Comparison of ENCODE assay signal across 13 cellular contexts in genomic region chr6:4356899-4357659, GRCh38.
A peak's percentile ranks its signal among the peaks of the same experiment; 100 is the strongest.
DNase-seq lines count a peak whose midpoint lies in the region; ATAC-seq and TF ChIP-seq lines count a peak whose summit lies in the region.
"Had no signal": no experiment of that assay in that cellular context is flagged by ENCODE, and none has a peak within 500 bp of the region (broad histone marks: within the 10 kb centered on the region; RNA-seq: fewer than 3 reads in every experiment).

No MANE protein-coding gene starts in this region.

- H3K4me1 Mint-ChIP-seq in nephron progenitor cell: peaks cover 47% of the 10 kb centered on the region

- H3K4me1 ChIP-seq in heart right ventricle: peaks cover 2 to 26% (median 21%) of the 10 kb centered on the region in 9 donors
- peaks cover 18 to 31% (median 26%) of the 10 kb centered on the region in 4 donors for H3K4me1 ChIP-seq in esophagus muscularis mucosa
- H3K4me1 ChIP-seq in vagina: peaks cover 33% of the 10 kb centered on the region
- H3K4me1 ChIP-seq: prostate gland had no signal

- 64 to 76% methylated on average over 7 of the region's 7 CpGs for WGBS in heart right ventricle, 2 donors
- 81% methylated on average over 7 of the region's 7 CpGs for WGBS in esophagus muscularis mucosa

- DNase-seq in heart right ventricle (no peak), left ventricle myocardium superior (no peak), esophagus muscularis mucosa (ENCODE audit: extremely low spot score) (no peak), nephron progenitor cell (no peak), vagina (ENCODE audit: extremely low spot score in 2 of 2) (no peak), HUDEP-2 (lab: John Stamatoyannopoulos, UW; ENCODE audit: unreplicated experiment in 76 of 76) (no peak), HK-2 (ENCODE audit: unreplicated experiment) (no peak)
- DNase-seq: activated CD4-positive, alpha-beta T cell treated with anti-CD3 and anti-CD28 coated beads, Interleukin-2, amount 50 U/mL, for 4 hours; activated T-cell treated with anti-CD3 and anti-CD28 coated beads, Interleukin-2, amount 50 U/mL, for 1 hour had no signal

- ATAC-seq in heart right ventricle: no peak
- ATAC-seq in left ventricle myocardium superior: no peak
- ATAC-seq in HG02884 (IDR thresholded peaks at IDR 0.05; ENCODE audit: unreplicated experiment): no peak
- ATAC-seq: activated naive CD4-positive, alpha-beta T cell treated with anti-CD3 and anti-CD28 coated beads, Interleukin-2, amount 50 U/mL, for 72 hours; GM23338 had no signal

- H3K27ac ChIP-seq in heart right ventricle (peak overlapping the region in 8 of 10 donors; percentile 34 to 96 (median 70)), esophagus muscularis mucosa (replicated peaks in 1 of 4) (peak overlapping the region; percentile 23 to 60 (median 50)), vagina (peak overlapping the region; percentile 71)
- H3K27ac ChIP-seq: prostate gland had no signal

- H3K9me3 Mint-ChIP-seq in nephron progenitor cell: peaks cover 8% of the 10 kb centered on the region
- H3K9me3 Mint-ChIP-seq: GM23338 had no signal

- no peak for TF ChIP-seq EP300 in esophagus muscularis mucosa (IDR thresholded peaks at IDR 0.05)

- H3K9me3 ChIP-seq in heart right ventricle: no peaks in the 10 kb centered on the region
- H3K9me3 ChIP-seq in esophagus muscularis mucosa: no peaks in the 10 kb centered on the region
- no peaks in the 10 kb centered on the region for H3K9me3 ChIP-seq in vagina
- H3K9me3 ChIP-seq: prostate gland had no signal

- peak overlapping the region; percentile 9 for H3K27ac Mint-ChIP-seq in nephron progenitor cell
- H3K27ac Mint-ChIP-seq: activated naive CD4-positive, alpha-beta T cell treated with anti-CD3 and anti-CD28 coated beads, Interleukin-2, amount 50 U/mL, for 72 hours; GM23338 had no signal

- no peaks in the 10 kb centered on the region for H3K36me3 Mint-ChIP-seq in nephron progenitor cell (ENCODE audit: low read depth)
- H3K36me3 Mint-ChIP-seq: activated naive CD4-positive, alpha-beta T cell treated with anti-CD3 and anti-CD28 coated beads, Interleukin-2, amount 50 U/mL, for 72 hours had no signal

- intact Hi-C loops in heart right ventricle (cut with DNase I) (loop anchor here in 3 of 10 donors (5.0 to 10.0 kb wide), 5 partner anchors 45 to 420 kb away; partner anchors contain the start of gene CDYL (in 1 of the 3)), left ventricle myocardium superior (cut with micrococcal nuclease) (no loop called here), esophagus muscularis mucosa (cut with DNase I) (loop anchor here (10.0 kb wide), 1 partner anchor 418 kb away; the partner anchor contains the start of gene CDYL), vagina (cut with DNase I) (loop anchor here (10.0 kb wide), 1 partner anchor 258 kb away; no protein-coding TSS in a partner anchor)

- TF ChIP-seq POLR2A in esophagus muscularis mucosa (IDR thresholded peaks at IDR 0.05; ENCODE audit: low read depth) (no peak), vagina (IDR thresholded peaks at IDR 0.05) (no peak)

- H3K4me3 ChIP-seq in heart right ventricle (no peak overlapping the region), esophagus muscularis mucosa (no peak overlapping the region), vagina (no peak overlapping the region)
- H3K4me3 ChIP-seq: GM23338, prostate gland had no signal

- no peak for TF ChIP-seq CTCF in heart right ventricle (IDR thresholded peaks at IDR 0.05)
- no peak for TF ChIP-seq CTCF in esophagus muscularis mucosa (IDR thresholded peaks at IDR 0.05)
- no peak for TF ChIP-seq CTCF in nephron progenitor cell (IDR thresholded peaks at IDR 0.05)
- TF ChIP-seq CTCF in vagina (IDR thresholded peaks at IDR 0.05): no peak

- H3K4me3 Mint-ChIP-seq in nephron progenitor cell: no peak overlapping the region
- H3K4me3 Mint-ChIP-seq: GM23338 had no signal

- H3K27me3 ChIP-seq in heart right ventricle (no peaks in the 10 kb centered on the region), esophagus muscularis mucosa (no peaks in the 10 kb centered on the region), vagina (no peaks in the 10 kb centered on the region)

- peaks cover 6% of the 10 kb centered on the region for H3K27me3 Mint-ChIP-seq in nephron progenitor cell (ENCODE audit: low read depth, poor library complexity)

- H3K36me3 ChIP-seq in heart right ventricle (no peaks in the 10 kb centered on the region), esophagus muscularis mucosa (no peaks in the 10 kb centered on the region), vagina (no peaks in the 10 kb centered on the region)
- H3K36me3 ChIP-seq: prostate gland had no signal
